In genomic region chr17:1110524-1110843, GRCh38 we compare ENCODE assay signal across 10 cellular contexts.
DNase-seq lines count a peak whose midpoint lies in the region; ATAC-seq and TF ChIP-seq lines count a peak whose summit lies in the region.
"Had no signal": no experiment of that assay in that cellular context is flagged by ENCODE, and none has a peak within 500 bp of the region (broad histone marks: within the 10 kb centered on the region; RNA-seq: fewer than 3 reads in every experiment).

No MANE protein-coding gene starts in this region.

- H4K20me1 ChIP-seq in HCT116 (ENCODE audit: insufficient read depth) = no peaks in the 10 kb centered on the region

- no peak for TF ChIP-seq RAD21 in HCT116 (IDR thresholded peaks at IDR 0.05; ENCODE audit: low read depth)

- RAD21 ChIA-PET in HCT116 (lab: Charles Lee; ENCODE audit: low non-redundant PET in 1 of 2, low total read pairs in 2 of 2, uncharacterized antibody in 2 of 2, unreplicated experiment in 2 of 2) = interaction anchor here in 1 of 2 experiments (1.4 kb wide), 1 partner anchor 52 kb away, joined by 4 read pairs; no protein-coding TSS in a partner anchor

- ATAC-seq in HCT116 (peak; percentile 0; the same call in 1 of the 2 replicates), SK-N-SH treated with all-trans-retinoic acid at 6 μM for 48 hours (peak; percentile 2; the same call in 2 of the 3 replicates), gastroesophageal sphincter (no peak), GM18907 (IDR thresholded peaks at IDR 0.05; ENCODE audit: unreplicated experiment) (no peak)

- H3K79me2 ChIP-seq in HCT116 (ENCODE audit: insufficient read depth, low read length) = no peaks in the 10 kb centered on the region; the same call in 1 of the 2 replicates

- H3K36me3 ChIP-seq in HCT116 (ENCODE audit: control insufficient read depth in 1 of 2, insufficient read depth in 2 of 2, low read length in 2 of 2) (peaks cover 0 to 5% of the 10 kb centered on the region in 2 experiments; a peak in 1 of 4 replicates), gastroesophageal sphincter (no peaks in the 10 kb centered on the region), skeletal muscle tissue (ENCODE audit: control insufficient read depth in 3 of 3, insufficient read depth in 3 of 3, low read length in 3 of 3) (no peaks in the 10 kb centered on the region)

- POLR2A ChIA-PET in HCT116 (lab: Charles Lee) = interaction anchor here (0.6 to 1.4 kb wide), 2 partner anchors 12 to 255 kb away, joined by 3 to 4 read pairs; no protein-coding TSS in a partner anchor

- CTCF ChIA-PET in HCT116 (lab: Charles Lee) = interaction anchor here (1.1 to 2.5 kb wide), 4 partner anchors 12 to 54 kb away, joined by 6 to 25 read pairs (median 11); no protein-coding TSS in a partner anchor

- H2AFZ ChIP-seq in HCT116 (ENCODE audit: low read depth, low read length, poor library complexity, severe bottlenecking) = no peak overlapping the region

- WGBS in gastroesophageal sphincter (ENCODE audit: low coverage in 1 of 2), 2 donors = 18% methylated on average over 3 of the region's 4 CpGs; no CpG with 5 or more reads in 1 of the 2 donors

- H3K9me2 ChIP-seq in HCT116 (ENCODE audit: insufficient read depth) = no peaks in the 10 kb centered on the region

- no TSS peak for BruUV-seq in HCT116 (replicated peaks; lab: Mats Ljungman, UMichigan)

- no peak for DNase-seq in HCT116 (ENCODE audit: low read depth, low spot score)
- DNase-seq in globus pallidus (ENCODE audit: low spot score) = no peak
- DNase-seq in NCI-H82 (lab: John Stamatoyannopoulos, UW) = no peak
- DNase-seq in SIG-M5 (lab: John Stamatoyannopoulos, UW) = no peak
- DNase-seq: NCI-H2171; stimulated activated CD4-positive, alpha-beta T cell treated with anti-CD3 and anti-CD28 coated beads, Interleukin-4, amount 100 ng/mL, for 4 hours had no signal

- TF ChIP-seq EP300 in gastroesophageal sphincter (IDR thresholded peaks at IDR 0.05) = no peak

- no peaks in the 10 kb centered on the region for H3K9me3 ChIP-seq in HCT116 (ENCODE audit: control insufficient read depth in 1 of 2, insufficient read depth in 1 of 2, low read depth in 1 of 2, low read length in 2 of 2)
- H3K9me3 ChIP-seq in gastroesophageal sphincter = no peaks in the 10 kb centered on the region
- H3K9me3 ChIP-seq in skeletal muscle tissue (ENCODE audit: control insufficient read depth in 3 of 3, low read length in 3 of 3) = no peaks in the 10 kb centered on the region

- no peak for TF ChIP-seq POLR2A in HCT116 (IDR thresholded peaks at IDR 0.05; ENCODE audit: borderline replicate concordance, extremely low read depth, insufficient read depth, insufficient read length)
- TF ChIP-seq POLR2A in gastroesophageal sphincter (IDR thresholded peaks at IDR 0.05) = no peak

- H3K27ac ChIP-seq in HCT116 (ENCODE audit: low read depth, low read length) = peak overlapping the region; percentile 96
- H3K27ac ChIP-seq in gastroesophageal sphincter = peak overlapping the region; percentile 82 to 97 (median 92)
- peak overlapping the region; percentile 69 for H3K27ac ChIP-seq in skeletal muscle tissue (ENCODE audit: low read depth, low read length)

- H3K4me1 ChIP-seq in HCT116 (ENCODE audit: control insufficient read depth in 1 of 2, insufficient read depth in 2 of 2, low read length in 2 of 2) (peaks cover 59 to 72% of the 10 kb centered on the region in 2 experiments), gastroesophageal sphincter (peaks cover 6 to 78% (median 52%) of the 10 kb centered on the region in 3 donors), skeletal muscle tissue (ENCODE audit: control insufficient read depth in 3 of 3, insufficient read depth in 3 of 3, low read length in 3 of 3) (peaks cover 46 to 61% (median 60%) of the 10 kb centered on the region in 3 donors)

- H3K9ac ChIP-seq in HCT116 (ENCODE audit: low read length) (peak overlapping the region; percentile 79), skeletal muscle tissue (ENCODE audit: low read depth in 1 of 3, low read length in 3 of 3) (peak overlapping the region in 1 of 3 donors; percentile 79)

- peak overlapping the region; percentile 83 for H3K4me2 ChIP-seq in HCT116 (ENCODE audit: low read length)

- intact Hi-C loops in HCT116 (cut with micrococcal nuclease) = no loop called here

- TF ChIP-seq CTCF in HCT116 (IDR thresholded peaks at IDR 0.05 in 2 of 3, conservative IDR thresholded peaks at IDR 0.05 in 1 of 3; ENCODE audit: borderline replicate concordance in 1 of 3, insufficient read depth in 1 of 3, low read depth in 2 of 3, low read length in 2 of 3) = no peak
- TF ChIP-seq CTCF in gastroesophageal sphincter (IDR thresholded peaks at IDR 0.05) = no peak

- H3K27me3 ChIP-seq in HCT116 (ENCODE audit: insufficient read depth, low read length) (no peaks in the 10 kb centered on the region), gastroesophageal sphincter (no peaks in the 10 kb centered on the region), skeletal muscle tissue (ENCODE audit: control insufficient read depth in 3 of 3, insufficient read depth in 3 of 3, low read length in 3 of 3) (no peaks in the 10 kb centered on the region)

- H3K4me3 ChIP-seq in HCT116 (replicated peaks in 1 of 2; ENCODE audit: low read depth in 1 of 2, low read length in 2 of 2) = peak overlapping the region; percentile 13 to 79
- H3K4me3 ChIP-seq in gastroesophageal sphincter = no peak overlapping the region
- H3K4me3 ChIP-seq in skeletal muscle tissue (ENCODE audit: low read length in 3 of 3) = no peak overlapping the region

TF ChIP-seq in HCT116, 20 proteins besides CTCF, POLR2A, EP300 and RAD21:
- no peak for TF ChIP-seq CBX3 (IDR thresholded peaks at IDR 0.05; ENCODE audit: low read depth)
- no peak for TF ChIP-seq JUND (IDR thresholded peaks at IDR 0.05)
- TF ChIP-seq, protein P1, sequence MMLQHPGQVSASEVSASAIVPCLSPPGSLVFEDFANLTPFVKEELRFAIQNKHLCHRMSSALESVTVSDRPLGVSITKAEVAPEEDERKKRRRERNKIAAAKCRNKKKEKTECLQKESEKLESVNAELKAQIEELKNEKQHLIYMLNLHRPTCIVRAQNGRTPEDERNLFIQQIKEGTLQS (IDR thresholded peaks at IDR 0.05) = no peak
- no peak for TF ChIP-seq POLR2AphosphoS5 (IDR thresholded peaks at IDR 0.05; ENCODE audit: low read depth, low read length)
- no peak for TF ChIP-seq TCF7L2 (IDR thresholded peaks at IDR 0.05; ENCODE audit: borderline replicate concordance, extremely low read depth, insufficient read depth, insufficient read length)
- TF ChIP-seq MAX (IDR thresholded peaks at IDR 0.05) = no peak
- TF ChIP-seq ELF1 (IDR thresholded peaks at IDR 0.05; ENCODE audit: borderline replicate concordance, low read depth) = no peak
- no peak for TF ChIP-seq ZFX (IDR thresholded peaks at IDR 0.05)

TF ChIP-seq in SK-N-SH treated with all-trans-retinoic acid at 6 μM for 48 hours, 23 proteins besides CTCF, POLR2A, EP300 and RAD21 (continues in another document):
- TF ChIP-seq ZFP3 (CRISPR knock-in tag; IDR thresholded peaks at IDR 0.05) = no peak
- TF ChIP-seq, protein P2, sequence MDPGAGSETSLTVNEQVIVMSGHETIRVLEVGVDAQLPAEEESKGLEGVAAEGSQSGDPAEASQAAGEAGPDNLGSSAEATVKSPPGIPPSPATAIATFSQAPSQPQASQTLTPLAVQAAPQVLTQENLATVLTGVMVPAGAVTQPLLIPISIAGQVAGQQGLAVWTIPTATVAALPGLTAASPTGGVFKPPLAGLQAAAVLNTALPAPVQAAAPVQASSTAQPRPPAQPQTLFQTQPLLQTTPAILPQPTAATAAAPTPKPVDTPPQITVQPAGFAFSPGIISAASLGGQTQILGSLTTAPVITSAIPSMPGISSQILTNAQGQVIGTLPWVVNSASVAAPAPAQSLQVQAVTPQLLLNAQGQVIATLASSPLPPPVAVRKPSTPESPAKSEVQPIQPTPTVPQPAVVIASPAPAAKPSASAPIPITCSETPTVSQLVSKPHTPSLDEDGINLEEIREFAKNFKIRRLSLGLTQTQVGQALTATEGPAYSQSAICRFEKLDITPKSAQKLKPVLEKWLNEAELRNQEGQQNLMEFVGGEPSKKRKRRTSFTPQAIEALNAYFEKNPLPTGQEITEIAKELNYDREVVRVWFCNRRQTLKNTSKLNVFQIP (CRISPR knock-in tag; IDR thresholded peaks at IDR 0.05; ENCODE audit: borderline replicate concordance, low read depth) = no peak
- no peak for TF ChIP-seq PPARA (CRISPR knock-in tag; IDR thresholded peaks at IDR 0.05; ENCODE audit: borderline replicate concordance)
- no peak for TF ChIP-seq ZC3H10 (CRISPR knock-in tag; IDR thresholded peaks at IDR 0.05)
- no peak for TF ChIP-seq ZFP30 (CRISPR knock-in tag; IDR thresholded peaks at IDR 0.05)
- no peak for TF ChIP-seq OSR1 (CRISPR knock-in tag; IDR thresholded peaks at IDR 0.05)
- TF ChIP-seq ZNF70 (CRISPR knock-in tag; IDR thresholded peaks at IDR 0.05) = no peak
- no peak for TF ChIP-seq TSHZ2 (CRISPR knock-in tag; IDR thresholded peaks at IDR 0.05)
- no peak for TF ChIP-seq ISL1 (CRISPR knock-in tag; IDR thresholded peaks at IDR 0.05)
- no peak for TF ChIP-seq ESRRG (CRISPR knock-in tag; IDR thresholded peaks at IDR 0.05)

Comparison
In these comparisons a context has a peak if more than half of its experiments do, and no peak if none do; other contexts are left out.
1. ATAC-seq: peak in HCT116 (single experiment) and SK-N-SH treated with all-trans-retinoic acid at 6 μM for 48 hours (single experiment); none in gastroesophageal sphincter (single experiment) and GM18907 (single experiment).
2. H3K4me3 ChIP-seq: peak in HCT116 (2 of 2); none in gastroesophageal sphincter (0 of 2) and skeletal muscle tissue (0 of 3).
3. Peak in every context shown above with its lines, with median percentiles within 50 percentile points of each other: H3K27ac ChIP-seq.